1 cellular context compared by ENCODE assay signal in the genomic region with DNA sequence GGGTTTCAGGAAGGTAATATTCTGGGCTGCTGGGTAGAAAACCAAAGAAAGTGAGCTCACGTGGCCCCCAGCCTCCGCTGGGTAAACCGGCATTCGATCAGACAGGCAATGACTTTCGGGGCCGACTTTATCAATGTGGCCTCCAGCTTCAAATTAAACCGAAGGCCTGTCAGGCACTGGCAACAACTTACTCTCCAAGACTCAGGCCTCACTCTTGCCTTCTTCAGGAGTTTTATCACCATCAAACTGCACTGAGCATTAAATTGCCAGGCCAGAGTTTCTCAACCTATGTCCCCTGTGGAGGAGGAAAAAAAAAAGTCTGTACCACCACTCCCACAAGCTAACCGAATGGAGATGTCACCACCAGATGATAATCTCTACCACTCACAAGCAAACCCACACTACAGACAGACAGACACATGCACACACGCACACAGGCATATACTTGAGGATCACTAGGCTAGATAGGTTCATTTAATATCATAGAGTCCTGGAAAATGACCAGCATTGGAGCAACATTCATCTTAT.
TF ChIP-seq lines count a peak whose summit lies in the region.

No MANE protein-coding gene starts in this region.

TF ChIP-seq in K562, 482 proteins besides CTCF, POLR2A, EP300 and RAD21 (continued from another document and continues in another):
- TF ChIP-seq, protein P1, sequence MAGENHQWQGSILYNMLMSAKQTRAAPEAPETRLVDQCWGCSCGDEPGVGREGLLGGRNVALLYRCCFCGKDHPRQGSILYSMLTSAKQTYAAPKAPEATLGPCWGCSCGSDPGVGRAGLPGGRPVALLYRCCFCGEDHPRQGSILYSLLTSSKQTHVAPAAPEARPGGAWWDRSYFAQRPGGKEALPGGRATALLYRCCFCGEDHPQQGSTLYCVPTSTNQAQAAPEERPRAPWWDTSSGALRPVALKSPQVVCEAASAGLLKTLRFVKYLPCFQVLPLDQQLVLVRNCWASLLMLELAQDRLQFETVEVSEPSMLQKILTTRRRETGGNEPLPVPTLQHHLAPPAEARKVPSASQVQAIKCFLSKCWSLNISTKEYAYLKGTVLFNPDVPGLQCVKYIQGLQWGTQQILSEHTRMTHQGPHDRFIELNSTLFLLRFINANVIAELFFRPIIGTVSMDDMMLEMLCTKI (IDR thresholded peaks at IDR 0.05; ENCODE audit: partially characterized antibody) = no peak
- TF ChIP-seq IRF9 (tag; IDR thresholded peaks at IDR 0.05) (0 out of 2 replicates have a peak, but pooled peaks have one; percentile 56), JUN (IDR thresholded peaks at IDR 0.05; ENCODE audit: borderline replicate concordance, low read depth, low read length) (no peak), JUN (CRISPR knock-in tag; IDR thresholded peaks at IDR 0.05; ENCODE audit: borderline replicate concordance) (no peak), THRAP3 (IDR thresholded peaks at IDR 0.05; ENCODE audit: borderline replicate concordance) (no peak), ZHX1 (conservative IDR thresholded peaks at IDR 0.05; ENCODE audit: low read length) (no peak), KLF13 (tag; IDR thresholded peaks at IDR 0.05; ENCODE audit: borderline replicate concordance, low read depth) (no peak), HDAC2 (IDR thresholded peaks at IDR 0.05) (0 out of 2 replicates have a peak, but pooled peaks have one; percentile 21), TBL1XR1 (IDR thresholded peaks at IDR 0.05; ENCODE audit: low read length in 2 of 2) (peak in 1 of 2 experiments; percentile 24; a peak in 1 of 4 replicates), LEF1 (IDR thresholded peaks at IDR 0.05) (no peak), HDAC6 (IDR thresholded peaks at IDR 0.05; ENCODE audit: low read depth, low read length) (no peak), DIDO1 (tag; IDR thresholded peaks at IDR 0.05; ENCODE audit: low read depth) (no peak), FOXP4 (CRISPR knock-in tag; IDR thresholded peaks at IDR 0.05; ENCODE audit: borderline replicate concordance) (0 out of 2 replicates have a peak, but pooled peaks have one; percentile 24), TEAD2 (tag; IDR thresholded peaks at IDR 0.05) (no peak), TCFL5 (CRISPR knock-in tag; conservative IDR thresholded peaks at IDR 0.05) (no peak), MITF (IDR thresholded peaks at IDR 0.05) (no peak), CREM (IDR thresholded peaks at IDR 0.05; ENCODE audit: low read depth) (peak; percentile 75), ZBTB2 (IDR thresholded peaks at IDR 0.05) (peak; percentile 50; the same call in 1 of the 2 replicates), HIVEP1 (CRISPR knock-in tag; IDR thresholded peaks at IDR 0.05) (no peak), HOXB6 (CRISPR knock-in tag; IDR thresholded peaks at IDR 0.05; ENCODE audit: borderline replicate concordance) (no peak), ETV1 (tag; conservative IDR thresholded peaks at IDR 0.05; ENCODE audit: low read depth) (peak; percentile 27; the same call in 1 of the 2 replicates), CREB1 (IDR thresholded peaks at IDR 0.05) (no peak), CREB1 (CRISPR knock-in tag; IDR thresholded peaks at IDR 0.05) (no peak), CBX2 (IDR thresholded peaks at IDR 0.05; ENCODE audit: insufficient read depth, low read length, poor library complexity, severe bottlenecking) (no peak), RNF219 (CRISPR knock-in tag; IDR thresholded peaks at IDR 0.05) (no peak), MEF2D (tag; conservative IDR thresholded peaks at IDR 0.05; ENCODE audit: low read depth) (no peak), ZFP30 (CRISPR knock-in tag; IDR thresholded peaks at IDR 0.05; ENCODE audit: borderline replicate concordance) (no peak), PHB (CRISPR knock-in tag; IDR thresholded peaks at IDR 0.05) (no peak)
- TF ChIP-seq, protein P2, sequence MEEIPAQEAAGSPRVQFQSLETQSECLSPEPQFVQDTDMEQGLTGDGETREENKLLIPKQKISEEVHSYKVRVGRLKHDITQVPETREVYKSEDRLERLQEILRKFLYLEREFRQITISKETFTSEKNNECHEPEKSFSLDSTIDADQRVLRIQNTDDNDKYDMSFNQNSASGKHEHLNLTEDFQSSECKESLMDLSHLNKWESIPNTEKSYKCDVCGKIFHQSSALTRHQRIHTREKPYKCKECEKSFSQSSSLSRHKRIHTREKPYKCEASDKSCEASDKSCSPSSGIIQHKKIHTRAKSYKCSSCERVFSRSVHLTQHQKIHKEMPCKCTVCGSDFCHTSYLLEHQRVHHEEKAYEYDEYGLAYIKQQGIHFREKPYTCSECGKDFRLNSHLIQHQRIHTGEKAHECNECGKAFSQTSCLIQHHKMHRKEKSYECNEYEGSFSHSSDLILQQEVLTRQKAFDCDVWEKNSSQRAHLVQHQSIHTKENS (CRISPR knock-in tag; IDR thresholded peaks at IDR 0.05) = no peak
- TF ChIP-seq, protein P3, sequence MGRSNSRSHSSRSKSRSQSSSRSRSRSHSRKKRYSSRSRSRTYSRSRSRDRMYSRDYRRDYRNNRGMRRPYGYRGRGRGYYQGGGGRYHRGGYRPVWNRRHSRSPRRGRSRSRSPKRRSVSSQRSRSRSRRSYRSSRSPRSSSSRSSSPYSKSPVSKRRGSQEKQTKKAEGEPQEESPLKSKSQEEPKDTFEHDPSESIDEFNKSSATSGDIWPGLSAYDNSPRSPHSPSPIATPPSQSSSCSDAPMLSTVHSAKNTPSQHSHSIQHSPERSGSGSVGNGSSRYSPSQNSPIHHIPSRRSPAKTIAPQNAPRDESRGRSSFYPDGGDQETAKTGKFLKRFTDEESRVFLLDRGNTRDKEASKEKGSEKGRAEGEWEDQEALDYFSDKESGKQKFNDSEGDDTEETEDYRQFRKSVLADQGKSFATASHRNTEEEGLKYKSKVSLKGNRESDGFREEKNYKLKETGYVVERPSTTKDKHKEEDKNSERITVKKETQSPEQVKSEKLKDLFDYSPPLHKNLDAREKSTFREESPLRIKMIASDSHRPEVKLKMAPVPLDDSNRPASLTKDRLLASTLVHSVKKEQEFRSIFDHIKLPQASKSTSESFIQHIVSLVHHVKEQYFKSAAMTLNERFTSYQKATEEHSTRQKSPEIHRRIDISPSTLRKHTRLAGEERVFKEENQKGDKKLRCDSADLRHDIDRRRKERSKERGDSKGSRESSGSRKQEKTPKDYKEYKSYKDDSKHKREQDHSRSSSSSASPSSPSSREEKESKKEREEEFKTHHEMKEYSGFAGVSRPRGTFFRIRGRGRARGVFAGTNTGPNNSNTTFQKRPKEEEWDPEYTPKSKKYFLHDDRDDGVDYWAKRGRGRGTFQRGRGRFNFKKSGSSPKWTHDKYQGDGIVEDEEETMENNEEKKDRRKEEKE (IDR thresholded peaks at IDR 0.05; ENCODE audit: borderline replicate concordance in 1 of 2, control insufficient read depth in 1 of 2, low read depth in 2 of 2, low read length in 1 of 2) = no peak
- TF ChIP-seq, protein P4, sequence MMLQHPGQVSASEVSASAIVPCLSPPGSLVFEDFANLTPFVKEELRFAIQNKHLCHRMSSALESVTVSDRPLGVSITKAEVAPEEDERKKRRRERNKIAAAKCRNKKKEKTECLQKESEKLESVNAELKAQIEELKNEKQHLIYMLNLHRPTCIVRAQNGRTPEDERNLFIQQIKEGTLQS (IDR thresholded peaks at IDR 0.05) = peak; percentile 27; the same call in 1 of the 2 replicates
- TF ChIP-seq, protein P4 (CRISPR knock-in tag; conservative IDR thresholded peaks at IDR 0.05) = no peak
- TF ChIP-seq, protein P5, sequence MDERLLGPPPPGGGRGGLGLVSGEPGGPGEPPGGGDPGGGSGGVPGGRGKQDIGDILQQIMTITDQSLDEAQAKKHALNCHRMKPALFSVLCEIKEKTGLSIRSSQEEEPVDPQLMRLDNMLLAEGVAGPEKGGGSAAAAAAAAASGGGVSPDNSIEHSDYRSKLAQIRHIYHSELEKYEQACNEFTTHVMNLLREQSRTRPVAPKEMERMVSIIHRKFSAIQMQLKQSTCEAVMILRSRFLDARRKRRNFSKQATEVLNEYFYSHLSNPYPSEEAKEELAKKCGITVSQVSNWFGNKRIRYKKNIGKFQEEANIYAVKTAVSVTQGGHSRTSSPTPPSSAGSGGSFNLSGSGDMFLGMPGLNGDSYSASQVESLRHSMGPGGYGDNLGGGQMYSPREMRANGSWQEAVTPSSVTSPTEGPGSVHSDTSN (CRISPR knock-in tag; IDR thresholded peaks at IDR 0.05; ENCODE audit: low read depth) = no peak
- TF ChIP-seq, protein P5 (tag; conservative IDR thresholded peaks at IDR 0.05; ENCODE audit: low read depth) = peak; percentile 69
